In genomic region chr3:17175187-17175839, GRCh38 we compare ENCODE assay signal across 17 cellular contexts.
A peak's percentile ranks its signal among the peaks of the same experiment; 100 is the strongest.
DNase-seq lines count a peak whose midpoint lies in the region; ATAC-seq, FAIRE-seq and TF ChIP-seq lines count a peak whose summit lies in the region.
"Had no signal": no experiment of that assay in that cellular context is flagged by ENCODE, and none has a peak within 500 bp of the region (broad histone marks: within the 10 kb centered on the region; RNA-seq: fewer than 3 reads in every experiment).

No MANE protein-coding gene starts in this region.

- H3K27me3 ChIP-seq in thoracic aorta (replicated peaks; ENCODE audit: insufficient read depth) (no peaks in the 10 kb centered on the region), small intestine (ENCODE audit: control insufficient read depth in 2 of 2, insufficient read depth in 2 of 2, low read length in 2 of 2) (no peaks in the 10 kb centered on the region)
- H3K27me3 ChIP-seq: ovary had no signal

- H3K4me1 ChIP-seq in thoracic aorta (ENCODE audit: control insufficient read depth in 1 of 2, low read depth in 2 of 2) (peaks cover 24 to 64% of the 10 kb centered on the region in 2 donors), small intestine (ENCODE audit: control insufficient read depth in 2 of 2, insufficient read depth in 1 of 2, low read depth in 1 of 2, low read length in 1 of 2) (peaks cover 0 to 3% of the 10 kb centered on the region in 2 donors)

- H3K27me3 Mint-ChIP-seq in HFFc6 (ENCODE audit: insufficient read depth) = peaks cover 1% of the 10 kb centered on the region; the same call in 1 of the 2 replicates
- H3K27me3 Mint-ChIP-seq: activated CD4-positive, alpha-beta T cell treated with anti-CD3 and anti-CD28 coated beads for 36 hours; central memory CD8-positive, alpha-beta T cell had no signal

- H3K9me3 ChIP-seq in thoracic aorta (no peaks in the 10 kb centered on the region), small intestine (ENCODE audit: control insufficient read depth, low read depth) (no peaks in the 10 kb centered on the region)
- H3K9me3 ChIP-seq: ovary had no signal

- H3K9me3 Mint-ChIP-seq in HFFc6 = no peaks in the 10 kb centered on the region
- H3K9me3 Mint-ChIP-seq: activated T-helper 1 cell treated with anti-CD3 and anti-CD28 coated beads, Interleukin-12 subunit alpha, Interleukin-12 subunit beta, Interleukin-2, Interleukin-4 antibody, amounts not matched to agents 30 ng/mL and 10 ng/mL and 1 ng/mL, durations not matched to agents 14 hours and 24 hours and 36 hours; central memory CD8-positive, alpha-beta T cell had no signal

- H3K27ac ChIP-seq in thoracic aorta (peak overlapping the region; percentile 70 to 90), small intestine (ENCODE audit: low read depth in 1 of 2, low read length in 1 of 2) (no peak overlapping the region)
- H3K27ac ChIP-seq: ovary had no signal

- H3K36me3 ChIP-seq in thoracic aorta (no peaks in the 10 kb centered on the region), small intestine (ENCODE audit: control insufficient read depth in 2 of 2, insufficient read depth in 2 of 2, low read length in 2 of 2) (peaks cover 0 to 2% of the 10 kb centered on the region in 2 donors)
- H3K36me3 ChIP-seq: ovary had no signal

- H3K4me1 Mint-ChIP-seq in HFFc6 (ENCODE audit: low read depth) = peaks cover 33% of the 10 kb centered on the region
- H3K4me1 Mint-ChIP-seq: central memory CD8-positive, alpha-beta T cell had no signal

- DNase-seq in HFFc6 (peak; percentile 75), astrocyte of the cerebellum (ENCODE audit: low read depth) (peak; percentile 62), left cardiac atrium (no peak), thoracic aorta (ENCODE audit: low spot score) (no peak), cerebellar nuclear complex (lab: John Stamatoyannopoulos, UW) (no peak), small intestine (no peak)
- no peak for DNase-seq in stimulated activated naive CD4-positive, alpha-beta T cell (lab: John Stamatoyannopoulos, UW)
- DNase-seq: activated CD4-positive, alpha-beta T cell treated with anti-CD3 and anti-CD28 coated beads for 36 hours; left colon; NCI-H1694; ovary; stimulated activated CD4-positive, alpha-beta T cell treated with anti-CD3 and anti-CD28 coated beads, Interleukin-4, amount 100 ng/mL, for 4 hours had no signal

- H3K36me3 Mint-ChIP-seq in HFFc6 (ENCODE audit: low read depth) = peaks cover under 1% of the 10 kb centered on the region; the same call in 1 of the 2 replicates

- no peak for FAIRE-seq in small intestine (lab: Jason Lieb, UNC)
- FAIRE-seq: frontal cortex, GM12878 had no signal

- H3K4me3 Mint-ChIP-seq in HFFc6 = peak overlapping the region; percentile 44
- H3K4me3 Mint-ChIP-seq: activated CD4-positive, alpha-beta T cell treated with anti-CD3 and anti-CD28 coated beads for 36 hours; activated T-helper 1 cell treated with anti-CD3 and anti-CD28 coated beads, Interleukin-12 subunit alpha, Interleukin-12 subunit beta, Interleukin-2, Interleukin-4 antibody, amounts not matched to agents 30 ng/mL and 10 ng/mL and 1 ng/mL, durations not matched to agents 14 hours and 24 hours and 36 hours; central memory CD8-positive, alpha-beta T cell had no signal

- H3K27ac Mint-ChIP-seq in HFFc6 = peak overlapping the region; percentile 81
- H3K27ac Mint-ChIP-seq: activated CD4-positive, alpha-beta T cell treated with anti-CD3 and anti-CD28 coated beads for 36 hours; activated T-helper 1 cell treated with anti-CD3 and anti-CD28 coated beads, Interleukin-12 subunit alpha, Interleukin-12 subunit beta, Interleukin-2, Interleukin-4 antibody, amounts not matched to agents 30 ng/mL and 10 ng/mL and 1 ng/mL, durations not matched to agents 14 hours and 24 hours and 36 hours had no signal

- intact Hi-C loops in left cardiac atrium (cut with DNase I) = no loop called here

- 89 to 97% (median 96%) methylated on average over 2 of the region's 2 CpGs for WGBS in small intestine, 3 donors

- in situ Hi-C loops in astrocyte of the cerebellum (cut with HindIII; ENCODE audit: low sequenced_read_pairs) = no loop called here

- H3K4me3 ChIP-seq in astrocyte of the cerebellum (ENCODE audit: low read depth, low read length) (no peak overlapping the region), thoracic aorta (no peak overlapping the region), small intestine (ENCODE audit: low read depth in 1 of 2, low read length in 2 of 2) (no peak overlapping the region)
- H3K4me3 ChIP-seq: GM12878, ovary had no signal

- TF ChIP-seq CTCF in HFFc6 (IDR thresholded peaks at IDR 0.05) = no peak
- TF ChIP-seq CTCF in astrocyte of the cerebellum (IDR thresholded peaks at IDR 0.05; ENCODE audit: low read depth, low read length, missing control alignments) = no peak
- no peak for TF ChIP-seq CTCF in thoracic aorta (IDR thresholded peaks at IDR 0.05)

- ATAC-seq in left cardiac atrium (peak; percentile 68 to 78), thoracic aorta (ENCODE audit: insufficient number of reproducible peaks, low FRiP score, low read depth) (peak; percentile 52)
- ATAC-seq: activated CD4-positive, alpha-beta T cell treated with anti-CD3 and anti-CD28 coated beads for 36 hours; GM12878; HCT116; left colon had no signal

Comparison
In these comparisons a context has a peak if more than half of its experiments do, and no peak if none do; other contexts are left out.
1. DNase-seq: peak in HFFc6 (single experiment) and astrocyte of the cerebellum (single experiment); none in left cardiac atrium (single experiment), thoracic aorta (single experiment), cerebellar nuclear complex (0 of 2), small intestine (single experiment) and stimulated activated naive CD4-positive, alpha-beta T cell (0 of 6).
2. H3K27ac ChIP-seq: peak in thoracic aorta (2 of 2); none in small intestine (0 of 2).